8 cellular contexts compared by ENCODE assay signal in genomic region chr1:219416598-219417238, GRCh38.
A peak's percentile ranks its signal among the peaks of the same experiment; 100 is the strongest.
DNase-seq lines count a peak whose midpoint lies in the region; ATAC-seq and TF ChIP-seq lines count a peak whose summit lies in the region.

No MANE protein-coding gene starts in this region.

- ATAC-seq in GM18517 (IDR thresholded peaks at IDR 0.05; ENCODE audit: unreplicated experiment), result peak; percentile 96
- peak; percentile 85 for ATAC-seq in HG02973 (IDR thresholded peaks at IDR 0.05; ENCODE audit: unreplicated experiment)
- peak; percentile 72 for ATAC-seq in activated CD4-positive, alpha-beta T cell treated with anti-CD3 and anti-CD28 coated beads for 36 hours
- ATAC-seq in memory B cell (ENCODE audit: low read depth), result peak; percentile 73
- peak; percentile 71 for ATAC-seq in stimulated activated memory B cell treated with anti-CD40 and anti-IgM and Interleukin-4, amounts not matched to agents 10 μg/mL and 1 μg/mL and 100 μg/mL, for 72 hours

- no peak for DNase-seq in AG09309 (ENCODE audit: low read depth)
- peak; percentile 29 for DNase-seq in NCI-H2107 treated with DMSO at 0.1 percent for 48 hours (lab: John Stamatoyannopoulos, UW; ENCODE audit: unreplicated experiment)
- peak; percentile 78 for DNase-seq in activated CD4-positive, alpha-beta T cell treated with anti-CD3 and anti-CD28 coated beads for 36 hours
- DNase-seq in dermis microvascular lymphatic vessel endothelial cell (ENCODE audit: low read depth in 2 of 2), result peak; percentile 50 to 66
- peak; percentile 45 to 57 for DNase-seq in memory B cell (ENCODE audit: low spot score in 2 of 2)

- CTCF ChIA-PET in activated CD4-positive, alpha-beta T cell treated with anti-CD3 and anti-CD28 coated beads for 36 hours (lab: Charles Lee), result interaction anchor here (0.5 to 1.0 kb wide), 5 partner anchors 10 to 1173 kb away, joined by 3 to 4 read pairs (median 3); no protein-coding TSS in a partner anchor

- H3K27me3 Mint-ChIP-seq in activated CD4-positive, alpha-beta T cell treated with anti-CD3 and anti-CD28 coated beads for 36 hours, result peaks cover 4% of the 10 kb centered on the region
- H3K27me3 Mint-ChIP-seq in memory B cell, result no peaks in the 10 kb centered on the region
- no peaks in the 10 kb centered on the region for H3K27me3 Mint-ChIP-seq in stimulated activated memory B cell treated with anti-CD40 and anti-IgM and Interleukin-4, amounts not matched to agents 10 μg/mL and 1 μg/mL and 100 μg/mL, for 72 hours

- H3K4me3 Mint-ChIP-seq in activated CD4-positive, alpha-beta T cell treated with anti-CD3 and anti-CD28 coated beads for 36 hours, result no peak overlapping the region
- no peak overlapping the region for H3K4me3 Mint-ChIP-seq in memory B cell
- H3K4me3 Mint-ChIP-seq in stimulated activated memory B cell treated with anti-CD40 and anti-IgM and Interleukin-4, amounts not matched to agents 10 μg/mL and 1 μg/mL and 100 μg/mL, for 72 hours, result no peak overlapping the region

- intact Hi-C loops in activated CD4-positive, alpha-beta T cell treated with anti-CD3 and anti-CD28 coated beads for 36 hours (cut with DNase I, micrococcal nuclease), result loop anchor here (2.0 kb wide), 3 partner anchors 212 to 1086 kb away; no protein-coding TSS in a partner anchor

- no peaks in the 10 kb centered on the region for H3K4me1 Mint-ChIP-seq in activated CD4-positive, alpha-beta T cell treated with anti-CD3 and anti-CD28 coated beads for 36 hours
- no peaks in the 10 kb centered on the region for H3K4me1 Mint-ChIP-seq in memory B cell
- H3K4me1 Mint-ChIP-seq in stimulated activated memory B cell treated with anti-CD40 and anti-IgM and Interleukin-4, amounts not matched to agents 10 μg/mL and 1 μg/mL and 100 μg/mL, for 72 hours, result no peaks in the 10 kb centered on the region

- peak; percentile 61 for TF ChIP-seq CTCF in AG09309 (IDR thresholded peaks at IDR 0.05; ENCODE audit: control insufficient read depth, insufficient read depth, low read depth, low read length, missing control alignments)

- no peaks in the 10 kb centered on the region for H3K36me3 Mint-ChIP-seq in activated CD4-positive, alpha-beta T cell treated with anti-CD3 and anti-CD28 coated beads for 36 hours (ENCODE audit: low read depth)
- no peaks in the 10 kb centered on the region for H3K36me3 Mint-ChIP-seq in memory B cell
- H3K36me3 Mint-ChIP-seq in stimulated activated memory B cell treated with anti-CD40 and anti-IgM and Interleukin-4, amounts not matched to agents 10 μg/mL and 1 μg/mL and 100 μg/mL, for 72 hours, result no peaks in the 10 kb centered on the region

- no peaks in the 10 kb centered on the region for H3K9me3 Mint-ChIP-seq in activated CD4-positive, alpha-beta T cell treated with anti-CD3 and anti-CD28 coated beads for 36 hours (ENCODE audit: low read depth)
- H3K9me3 Mint-ChIP-seq in memory B cell, result no peaks in the 10 kb centered on the region
- H3K9me3 Mint-ChIP-seq in stimulated activated memory B cell treated with anti-CD40 and anti-IgM and Interleukin-4, amounts not matched to agents 10 μg/mL and 1 μg/mL and 100 μg/mL, for 72 hours, result no peaks in the 10 kb centered on the region

- no peak overlapping the region for H3K4me3 ChIP-seq in AG09309 (ENCODE audit: control insufficient read depth, low read depth, low read length)

- POLR2A ChIA-PET in activated CD4-positive, alpha-beta T cell treated with anti-CD3 and anti-CD28 coated beads for 36 hours (lab: Charles Lee), result no interaction called here

- H3K27ac Mint-ChIP-seq in activated CD4-positive, alpha-beta T cell treated with anti-CD3 and anti-CD28 coated beads for 36 hours, result no peak overlapping the region
- H3K27ac Mint-ChIP-seq in memory B cell, result no peak overlapping the region
- H3K27ac Mint-ChIP-seq in stimulated activated memory B cell treated with anti-CD40 and anti-IgM and Interleukin-4, amounts not matched to agents 10 μg/mL and 1 μg/mL and 100 μg/mL, for 72 hours, result no peak overlapping the region
